9 cellular contexts compared by ENCODE assay signal in genomic region chr4:37628977-37629609, GRCh38. TPM values are rescaled to one million over a fixed set of nuclear protein-coding genes. Genes with fewer than 3 reads are reported as not detected.
DNase-seq lines count a peak whose midpoint lies in the region; ATAC-seq and TF ChIP-seq lines count a peak whose summit lies in the region.
"Had no signal": no experiment of that assay in that cellular context is flagged by ENCODE, and none has a peak within 500 bp of the region (broad histone marks: within the 10 kb centered on the region; RNA-seq: fewer than 3 reads in every experiment).

No MANE protein-coding gene starts in this region.

- ATAC-seq in right lobe of liver (peak; percentile 95 to 99 (median 98)), HG02884 (IDR thresholded peaks at IDR 0.05; ENCODE audit: unreplicated experiment) (no peak), GM18858 (IDR thresholded peaks at IDR 0.05; ENCODE audit: unreplicated experiment) (no peak)

- no peak overlapping the region for H3K4me3 Mint-ChIP-seq in MCF 10A (ENCODE audit: unreplicated experiment)
- H3K4me3 Mint-ChIP-seq: dendritic cell treated with granulocyte-macrophage colony-stimulating factor and Interleukin-4, amounts not matched to agents 40 ng/mL and 50 ng/mL, for 4 days had no signal

- no peaks in the 10 kb centered on the region for H3K9me3 Mint-ChIP-seq in MCF 10A (ENCODE audit: unreplicated experiment)
- H3K9me3 Mint-ChIP-seq: dendritic cell treated with granulocyte-macrophage colony-stimulating factor and Interleukin-4, amounts not matched to agents 40 ng/mL and 50 ng/mL, for 4 days had no signal

- H3K27me3 ChIP-seq in right lobe of liver (no peaks in the 10 kb centered on the region), testis (no peaks in the 10 kb centered on the region)

- peak; percentile 81 for DNase-seq in AG09319 (ENCODE audit: extremely low read depth, low read depth)
- DNase-seq in LHCN-M2 (ENCODE audit: low read depth) = peak; percentile 70
- peak; percentile 86 for DNase-seq in MCF 10A (ENCODE audit: unreplicated experiment)
- DNase-seq in right lobe of liver = peak; percentile 53 to 75 (median 67)
- no peak for DNase-seq in testis
- DNase-seq in stimulated activated CD8-positive, alpha-beta memory T cell treated with anti-CD3 and anti-CD28 coated beads, Interleukin-4, amount 100 ng/mL, for 48 hours = no peak

- H3K4me3 ChIP-seq in right lobe of liver (no peak overlapping the region), testis (no peak overlapping the region)

- H3K27ac ChIP-seq in right lobe of liver = peak overlapping the region in 1 of 3 donors; percentile 30
- H3K27ac ChIP-seq in testis = no peak overlapping the region

- no peaks in the 10 kb centered on the region for H3K9me3 ChIP-seq in right lobe of liver
- H3K9me3 ChIP-seq in testis = no peaks in the 10 kb centered on the region

- POLR2A ChIA-PET in MCF 10A (lab: Yijun Ruan, JAX) = interaction anchor here (0.6 to 1.6 kb wide), 3 partner anchors 38 to 172 kb away, joined by 5 to 7 read pairs (median 5); no protein-coding TSS in a partner anchor

- H3K4me1 ChIP-seq in right lobe of liver = peaks cover 0 to 29% (median 6%) of the 10 kb centered on the region in 4 donors
- H3K4me1 ChIP-seq in testis = no peaks in the 10 kb centered on the region

- no peak for TF ChIP-seq CTCF in AG09319 (IDR thresholded peaks at IDR 0.05; ENCODE audit: low read depth, low read length)
- TF ChIP-seq CTCF in MCF 10A (IDR thresholded peaks at IDR 0.05; ENCODE audit: unreplicated experiment) = no peak
- no peak for TF ChIP-seq CTCF in right lobe of liver (IDR thresholded peaks at IDR 0.05)
- TF ChIP-seq CTCF in testis (IDR thresholded peaks at IDR 0.05) = no peak

- BruUV-seq in MCF 10A (replicated peaks; lab: Mats Ljungman, UMichigan) = no TSS peak

- H3K27ac Mint-ChIP-seq in MCF 10A (ENCODE audit: low read depth, unreplicated experiment) = no peak overlapping the region
- H3K27ac Mint-ChIP-seq: dendritic cell treated with granulocyte-macrophage colony-stimulating factor and Interleukin-4, amounts not matched to agents 40 ng/mL and 50 ng/mL, for 4 days had no signal

- H3K27me3 Mint-ChIP-seq in MCF 10A (ENCODE audit: insufficient read depth, unreplicated experiment) = no peaks in the 10 kb centered on the region
- H3K27me3 Mint-ChIP-seq: dendritic cell treated with granulocyte-macrophage colony-stimulating factor and Interleukin-4, amounts not matched to agents 40 ng/mL and 50 ng/mL, for 4 days had no signal

- intact Hi-C loops in MCF 10A (cut with micrococcal nuclease) (loop anchor here (2.0 kb wide), 1 partner anchor 20 kb away; no protein-coding TSS in a partner anchor), right lobe of liver (cut with DNase I) (no loop called here), testis (cut with DNase I; ENCODE audit: low total_unique reads) (no loop called here)

- CTCF ChIA-PET in MCF 10A (lab: Yijun Ruan, JAX) = interaction anchor here (0.6 to 1.6 kb wide), 3 partner anchors 26 to 171 kb away, joined by 4 to 10 read pairs (median 6); no protein-coding TSS in a partner anchor

- TF ChIP-seq POLR2A in right lobe of liver (IDR thresholded peaks at IDR 0.05) (no peak), testis (IDR thresholded peaks at IDR 0.05) (no peak)

- 36% methylated on average over 4 of the region's 4 CpGs for whole genome bisulfite sequencing in right lobe of liver (ENCODE audit: insufficient coverage, low coverage, low lambda C conversion rate, missing lambda C conversion rate)
- WGBS in testis, 2 donors = 69 to 76% methylated on average over 4 of the region's 4 CpGs

- H3K36me3 Mint-ChIP-seq in MCF 10A (ENCODE audit: insufficient read depth, unreplicated experiment) = peaks cover 30% of the 10 kb centered on the region

- H3K36me3 ChIP-seq in right lobe of liver (peaks cover 0 to 5% (median 2%) of the 10 kb centered on the region in 4 donors), testis (ENCODE audit: low read depth, missing control alignments) (no peaks in the 10 kb centered on the region)

- H3K4me1 Mint-ChIP-seq in MCF 10A (ENCODE audit: insufficient read depth, unreplicated experiment) = peaks cover 17% of the 10 kb centered on the region

RNA-seq across cellular contexts. Expression of gene RELL1, which starts 57.1 kb away (rescaled TPM):
- total RNA-seq in LHCN-M2 (2014; rRNA removed) (40.7 and 47.1 TPM in 2 replicates), MCF 10A (2022) (28.6 and 34.0 TPM in 2 replicates), right lobe of liver (10 to 100 TPM in 1 of 6 experiments, 1 to 10 TPM in 5; 5.7 to 14.6 (median 7.8) TPM), testis (10 to 100 TPM; 10.2 to 20.4 TPM)
- 4.9 TPM for polyA plus RNA-seq in LHCN-M2 (2012)
- 3.1 TPM for polyA plus RNA-seq in testis (ENCODE audit: insufficient read depth, low read depth, low replicate concordance)

Comparison
In these comparisons a context has a peak if more than half of its experiments do, and no peak if none do; other contexts are left out.
1. DNase-seq: peak in AG09319 (single experiment), LHCN-M2 (single experiment), MCF 10A (single experiment) and right lobe of liver (3 of 3); none in testis (single experiment) and stimulated activated CD8-positive, alpha-beta memory T cell treated with anti-CD3 and anti-CD28 coated beads, Interleukin-4, amount 100 ng/mL, for 48 hours (single experiment).
2. ATAC-seq: peak in right lobe of liver (4 of 4); none in HG02884 (single experiment) and GM18858 (single experiment).